Comparison of ENCODE assay signal across 1 cellular context in the genomic region with DNA sequence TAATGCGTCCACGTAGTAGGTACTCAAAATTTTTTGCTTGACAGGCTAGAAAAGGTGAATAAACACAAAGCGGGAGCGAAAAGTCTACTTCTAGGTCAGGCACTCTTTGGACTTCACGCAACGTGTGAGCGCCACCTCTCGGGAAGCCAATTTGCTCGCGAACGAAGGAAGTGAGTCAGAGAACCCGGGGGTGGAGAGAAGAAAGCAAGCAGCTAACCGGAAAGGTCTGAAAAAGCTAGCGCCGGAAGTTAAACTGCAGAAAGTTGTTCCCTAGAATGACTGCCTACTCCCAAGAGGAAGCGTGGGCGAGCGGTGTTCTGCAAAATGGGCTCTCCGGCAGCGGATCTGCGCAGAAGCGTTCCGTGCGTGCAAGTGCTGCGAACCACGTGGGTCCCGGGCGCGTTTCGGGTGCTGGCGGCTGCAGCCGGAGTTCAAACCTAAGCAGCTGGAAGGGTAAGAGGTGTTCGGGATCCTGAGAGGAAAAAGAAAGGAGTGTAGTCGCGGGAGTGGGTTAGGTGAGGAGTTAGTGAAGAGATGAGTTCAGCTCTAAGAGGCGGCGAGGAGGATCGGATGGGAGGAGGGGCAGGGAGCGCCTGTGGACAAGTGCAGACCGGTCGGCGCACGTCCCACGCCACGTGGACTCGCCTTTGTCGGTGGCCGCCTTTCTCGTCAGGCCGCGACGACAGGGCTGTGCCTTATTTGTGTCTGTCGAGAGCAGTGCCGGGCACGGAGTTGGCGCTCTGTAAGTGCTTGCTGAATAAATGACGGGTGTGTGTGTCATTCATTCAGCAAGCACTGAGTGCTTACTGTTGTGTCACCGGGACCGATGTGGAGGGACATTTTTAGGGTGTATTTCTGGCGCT.
A peak's percentile ranks its signal among the peaks of the same experiment; 100 is the strongest.
TF ChIP-seq lines count a peak whose summit lies in the region.

A gene (plus strand): TSS at position 350 of the 863 bp plus-strand sequence. CDS start 2,096 bp downstream, outside the sequence.

TF ChIP-seq in HepG2, 621 proteins besides CTCF, POLR2A, EP300 and RAD21 (continued from another document and continues in another):
- TF ChIP-seq, protein P1, sequence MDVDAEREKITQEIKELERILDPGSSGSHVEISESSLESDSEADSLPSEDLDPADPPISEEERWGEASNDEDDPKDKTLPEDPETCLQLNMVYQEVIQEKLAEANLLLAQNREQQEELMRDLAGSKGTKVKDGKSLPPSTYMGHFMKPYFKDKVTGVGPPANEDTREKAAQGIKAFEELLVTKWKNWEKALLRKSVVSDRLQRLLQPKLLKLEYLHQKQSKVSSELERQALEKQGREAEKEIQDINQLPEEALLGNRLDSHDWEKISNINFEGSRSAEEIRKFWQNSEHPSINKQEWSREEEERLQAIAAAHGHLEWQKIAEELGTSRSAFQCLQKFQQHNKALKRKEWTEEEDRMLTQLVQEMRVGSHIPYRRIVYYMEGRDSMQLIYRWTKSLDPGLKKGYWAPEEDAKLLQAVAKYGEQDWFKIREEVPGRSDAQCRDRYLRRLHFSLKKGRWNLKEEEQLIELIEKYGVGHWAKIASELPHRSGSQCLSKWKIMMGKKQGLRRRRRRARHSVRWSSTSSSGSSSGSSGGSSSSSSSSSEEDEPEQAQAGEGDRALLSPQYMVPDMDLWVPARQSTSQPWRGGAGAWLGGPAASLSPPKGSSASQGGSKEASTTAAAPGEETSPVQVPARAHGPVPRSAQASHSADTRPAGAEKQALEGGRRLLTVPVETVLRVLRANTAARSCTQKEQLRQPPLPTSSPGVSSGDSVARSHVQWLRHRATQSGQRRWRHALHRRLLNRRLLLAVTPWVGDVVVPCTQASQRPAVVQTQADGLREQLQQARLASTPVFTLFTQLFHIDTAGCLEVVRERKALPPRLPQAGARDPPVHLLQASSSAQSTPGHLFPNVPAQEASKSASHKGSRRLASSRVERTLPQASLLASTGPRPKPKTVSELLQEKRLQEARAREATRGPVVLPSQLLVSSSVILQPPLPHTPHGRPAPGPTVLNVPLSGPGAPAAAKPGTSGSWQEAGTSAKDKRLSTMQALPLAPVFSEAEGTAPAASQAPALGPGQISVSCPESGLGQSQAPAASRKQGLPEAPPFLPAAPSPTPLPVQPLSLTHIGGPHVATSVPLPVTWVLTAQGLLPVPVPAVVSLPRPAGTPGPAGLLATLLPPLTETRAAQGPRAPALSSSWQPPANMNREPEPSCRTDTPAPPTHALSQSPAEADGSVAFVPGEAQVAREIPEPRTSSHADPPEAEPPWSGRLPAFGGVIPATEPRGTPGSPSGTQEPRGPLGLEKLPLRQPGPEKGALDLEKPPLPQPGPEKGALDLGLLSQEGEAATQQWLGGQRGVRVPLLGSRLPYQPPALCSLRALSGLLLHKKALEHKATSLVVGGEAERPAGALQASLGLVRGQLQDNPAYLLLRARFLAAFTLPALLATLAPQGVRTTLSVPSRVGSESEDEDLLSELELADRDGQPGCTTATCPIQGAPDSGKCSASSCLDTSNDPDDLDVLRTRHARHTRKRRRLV (CRISPR knock-in tag; IDR thresholded peaks at IDR 0.05): peak; percentile 82; the same call in 1 of the 2 replicates
- TF ChIP-seq ZNF30 (CRISPR knock-in tag; IDR thresholded peaks at IDR 0.05) (peak; percentile 75; the same call in 1 of the 2 replicates), ZNF331 (CRISPR knock-in tag; IDR thresholded peaks at IDR 0.05) (peak; percentile 98), SIN3A (IDR thresholded peaks at IDR 0.05; ENCODE audit: borderline replicate concordance, low read depth, low read length) (peak; percentile 100), ARNT (IDR thresholded peaks at IDR 0.05) (no peak), ZMYM3 (CRISPR knock-in tag; IDR thresholded peaks at IDR 0.05) (peak; percentile 90), ZNF253 (CRISPR knock-in tag; IDR thresholded peaks at IDR 0.05; ENCODE audit: borderline replicate concordance) (peak; percentile 66), ZNF20 (CRISPR knock-in tag; IDR thresholded peaks at IDR 0.05) (no peak), ZNF556 (CRISPR knock-in tag; IDR thresholded peaks at IDR 0.05; ENCODE audit: borderline replicate concordance) (peak; percentile 100), MXI1 (IDR thresholded peaks at IDR 0.05; ENCODE audit: borderline replicate concordance, low read depth, low read length) (peak; percentile 100), ZNF607 (CRISPR knock-in tag; IDR thresholded peaks at IDR 0.05; ENCODE audit: borderline replicate concordance) (peak; percentile 99), ZBTB42 (CRISPR knock-in tag; IDR thresholded peaks at IDR 0.05) (peak; percentile 47; the same call in 1 of the 2 replicates), ZFP90 (CRISPR knock-in tag; IDR thresholded peaks at IDR 0.05; ENCODE audit: borderline replicate concordance) (peak; percentile 99), ZNF75D (CRISPR knock-in tag; IDR thresholded peaks at IDR 0.05; ENCODE audit: borderline replicate concordance) (peak; percentile 86; the same call in 1 of the 2 replicates), ERF (CRISPR knock-in tag; IDR thresholded peaks at IDR 0.05) (peak; percentile 100), ZNF766 (CRISPR knock-in tag; IDR thresholded peaks at IDR 0.05; ENCODE audit: borderline replicate concordance) (peak; percentile 99), SOX13 (IDR thresholded peaks at IDR 0.05) (no peak), SOX13 (CRISPR knock-in tag; conservative IDR thresholded peaks at IDR 0.05 in 1 of 2, IDR thresholded peaks at IDR 0.05 in 1 of 2) (peak in 1 of 2 experiments; percentile 82; a peak in 2 of 4 replicates), ZNF225 (CRISPR knock-in tag; IDR thresholded peaks at IDR 0.05) (peak; percentile 99), REXO4 (CRISPR knock-in tag; IDR thresholded peaks at IDR 0.05; ENCODE audit: borderline replicate concordance) (peak; percentile 92; the same call in 1 of the 2 replicates), TCF7 (IDR thresholded peaks at IDR 0.05; ENCODE audit: low read depth) (no peak; the same call in 1 of the 2 replicates), MXD4 (CRISPR knock-in tag; IDR thresholded peaks at IDR 0.05) (peak; percentile 100), ATRX (CRISPR knock-in tag; IDR thresholded peaks at IDR 0.05; ENCODE audit: borderline replicate concordance) (0 out of 2 replicates have a peak, but pooled peaks have one; percentile 68), KMT2A (CRISPR knock-in tag; IDR thresholded peaks at IDR 0.05) (peak; percentile 100), TAF1 (CRISPR knock-in tag; IDR thresholded peaks at IDR 0.05) (peak; percentile 98), CREB1 (IDR thresholded peaks at IDR 0.05) (peak; percentile 82), CREB1 (CRISPR knock-in tag; IDR thresholded peaks at IDR 0.05) (peak; percentile 94), NCOR1 (IDR thresholded peaks at IDR 0.05; ENCODE audit: borderline replicate concordance, low read length) (peak; percentile 91; the same call in 1 of the 2 replicates), NCOA5 (CRISPR knock-in tag; IDR thresholded peaks at IDR 0.05) (no peak; the same call in 1 of the 2 replicates), BHLHE40 (IDR thresholded peaks at IDR 0.05; ENCODE audit: low read length) (peak; percentile 79), ZNF317 (CRISPR knock-in tag; IDR thresholded peaks at IDR 0.05) (peak; percentile 89; the same call in 1 of the 2 replicates)
- TF ChIP-seq, protein P2, sequence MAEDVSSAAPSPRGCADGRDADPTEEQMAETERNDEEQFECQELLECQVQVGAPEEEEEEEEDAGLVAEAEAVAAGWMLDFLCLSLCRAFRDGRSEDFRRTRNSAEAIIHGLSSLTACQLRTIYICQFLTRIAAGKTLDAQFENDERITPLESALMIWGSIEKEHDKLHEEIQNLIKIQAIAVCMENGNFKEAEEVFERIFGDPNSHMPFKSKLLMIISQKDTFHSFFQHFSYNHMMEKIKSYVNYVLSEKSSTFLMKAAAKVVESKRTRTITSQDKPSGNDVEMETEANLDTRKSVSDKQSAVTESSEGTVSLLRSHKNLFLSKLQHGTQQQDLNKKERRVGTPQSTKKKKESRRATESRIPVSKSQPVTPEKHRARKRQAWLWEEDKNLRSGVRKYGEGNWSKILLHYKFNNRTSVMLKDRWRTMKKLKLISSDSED (CRISPR knock-in tag; IDR thresholded peaks at IDR 0.05): 0 out of 2 replicates have a peak, but pooled peaks have one; percentile 54
- TF ChIP-seq, protein P3, sequence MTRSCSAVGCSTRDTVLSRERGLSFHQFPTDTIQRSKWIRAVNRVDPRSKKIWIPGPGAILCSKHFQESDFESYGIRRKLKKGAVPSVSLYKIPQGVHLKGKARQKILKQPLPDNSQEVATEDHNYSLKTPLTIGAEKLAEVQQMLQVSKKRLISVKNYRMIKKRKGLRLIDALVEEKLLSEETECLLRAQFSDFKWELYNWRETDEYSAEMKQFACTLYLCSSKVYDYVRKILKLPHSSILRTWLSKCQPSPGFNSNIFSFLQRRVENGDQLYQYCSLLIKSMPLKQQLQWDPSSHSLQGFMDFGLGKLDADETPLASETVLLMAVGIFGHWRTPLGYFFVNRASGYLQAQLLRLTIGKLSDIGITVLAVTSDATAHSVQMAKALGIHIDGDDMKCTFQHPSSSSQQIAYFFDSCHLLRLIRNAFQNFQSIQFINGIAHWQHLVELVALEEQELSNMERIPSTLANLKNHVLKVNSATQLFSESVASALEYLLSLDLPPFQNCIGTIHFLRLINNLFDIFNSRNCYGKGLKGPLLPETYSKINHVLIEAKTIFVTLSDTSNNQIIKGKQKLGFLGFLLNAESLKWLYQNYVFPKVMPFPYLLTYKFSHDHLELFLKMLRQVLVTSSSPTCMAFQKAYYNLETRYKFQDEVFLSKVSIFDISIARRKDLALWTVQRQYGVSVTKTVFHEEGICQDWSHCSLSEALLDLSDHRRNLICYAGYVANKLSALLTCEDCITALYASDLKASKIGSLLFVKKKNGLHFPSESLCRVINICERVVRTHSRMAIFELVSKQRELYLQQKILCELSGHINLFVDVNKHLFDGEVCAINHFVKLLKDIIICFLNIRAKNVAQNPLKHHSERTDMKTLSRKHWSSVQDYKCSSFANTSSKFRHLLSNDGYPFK (CRISPR knock-in tag; IDR thresholded peaks at IDR 0.05; ENCODE audit: borderline replicate concordance): peak; percentile 98
- TF ChIP-seq, protein P4, sequence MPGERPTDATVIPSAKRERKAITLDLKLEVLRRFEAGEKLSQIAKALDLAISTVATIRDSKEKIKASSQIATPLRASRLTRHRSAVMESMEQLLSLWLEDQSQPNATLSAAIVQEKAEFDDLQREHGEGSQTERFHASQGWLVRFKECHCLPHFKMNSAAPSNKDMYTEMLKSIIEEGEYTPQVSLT (CRISPR knock-in tag; IDR thresholded peaks at IDR 0.05; ENCODE audit: borderline replicate concordance, low read depth): no peak; the same call in 1 of the 2 replicates
- TF ChIP-seq, protein P5, sequence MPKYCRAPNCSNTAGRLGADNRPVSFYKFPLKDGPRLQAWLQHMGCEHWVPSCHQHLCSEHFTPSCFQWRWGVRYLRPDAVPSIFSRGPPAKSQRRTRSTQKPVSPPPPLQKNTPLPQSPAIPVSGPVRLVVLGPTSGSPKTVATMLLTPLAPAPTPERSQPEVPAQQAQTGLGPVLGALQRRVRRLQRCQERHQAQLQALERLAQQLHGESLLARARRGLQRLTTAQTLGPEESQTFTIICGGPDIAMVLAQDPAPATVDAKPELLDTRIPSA (CRISPR knock-in tag; IDR thresholded peaks at IDR 0.05; ENCODE audit: borderline replicate concordance): peak; percentile 94; the same call in 1 of the 2 replicates
- TF ChIP-seq, protein P6, sequence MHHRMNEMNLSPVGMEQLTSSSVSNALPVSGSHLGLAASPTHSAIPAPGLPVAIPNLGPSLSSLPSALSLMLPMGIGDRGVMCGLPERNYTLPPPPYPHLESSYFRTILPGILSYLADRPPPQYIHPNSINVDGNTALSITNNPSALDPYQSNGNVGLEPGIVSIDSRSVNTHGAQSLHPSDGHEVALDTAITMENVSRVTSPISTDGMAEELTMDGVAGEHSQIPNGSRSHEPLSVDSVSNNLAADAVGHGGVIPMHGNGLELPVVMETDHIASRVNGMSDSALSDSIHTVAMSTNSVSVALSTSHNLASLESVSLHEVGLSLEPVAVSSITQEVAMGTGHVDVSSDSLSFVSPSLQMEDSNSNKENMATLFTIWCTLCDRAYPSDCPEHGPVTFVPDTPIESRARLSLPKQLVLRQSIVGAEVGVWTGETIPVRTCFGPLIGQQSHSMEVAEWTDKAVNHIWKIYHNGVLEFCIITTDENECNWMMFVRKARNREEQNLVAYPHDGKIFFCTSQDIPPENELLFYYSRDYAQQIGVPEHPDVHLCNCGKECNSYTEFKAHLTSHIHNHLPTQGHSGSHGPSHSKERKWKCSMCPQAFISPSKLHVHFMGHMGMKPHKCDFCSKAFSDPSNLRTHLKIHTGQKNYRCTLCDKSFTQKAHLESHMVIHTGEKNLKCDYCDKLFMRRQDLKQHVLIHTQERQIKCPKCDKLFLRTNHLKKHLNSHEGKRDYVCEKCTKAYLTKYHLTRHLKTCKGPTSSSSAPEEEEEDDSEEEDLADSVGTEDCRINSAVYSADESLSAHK (CRISPR knock-in tag; IDR thresholded peaks at IDR 0.05; ENCODE audit: borderline replicate concordance): peak; percentile 91
- TF ChIP-seq, protein P7, sequence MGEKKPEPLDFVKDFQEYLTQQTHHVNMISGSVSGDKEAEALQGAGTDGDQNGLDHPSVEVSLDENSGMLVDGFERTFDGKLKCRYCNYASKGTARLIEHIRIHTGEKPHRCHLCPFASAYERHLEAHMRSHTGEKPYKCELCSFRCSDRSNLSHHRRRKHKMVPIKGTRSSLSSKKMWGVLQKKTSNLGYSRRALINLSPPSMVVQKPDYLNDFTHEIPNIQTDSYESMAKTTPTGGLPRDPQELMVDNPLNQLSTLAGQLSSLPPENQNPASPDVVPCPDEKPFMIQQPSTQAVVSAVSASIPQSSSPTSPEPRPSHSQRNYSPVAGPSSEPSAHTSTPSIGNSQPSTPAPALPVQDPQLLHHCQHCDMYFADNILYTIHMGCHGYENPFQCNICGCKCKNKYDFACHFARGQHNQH (CRISPR knock-in tag; IDR thresholded peaks at IDR 0.05): peak; percentile 100
- TF ChIP-seq, protein P8, sequence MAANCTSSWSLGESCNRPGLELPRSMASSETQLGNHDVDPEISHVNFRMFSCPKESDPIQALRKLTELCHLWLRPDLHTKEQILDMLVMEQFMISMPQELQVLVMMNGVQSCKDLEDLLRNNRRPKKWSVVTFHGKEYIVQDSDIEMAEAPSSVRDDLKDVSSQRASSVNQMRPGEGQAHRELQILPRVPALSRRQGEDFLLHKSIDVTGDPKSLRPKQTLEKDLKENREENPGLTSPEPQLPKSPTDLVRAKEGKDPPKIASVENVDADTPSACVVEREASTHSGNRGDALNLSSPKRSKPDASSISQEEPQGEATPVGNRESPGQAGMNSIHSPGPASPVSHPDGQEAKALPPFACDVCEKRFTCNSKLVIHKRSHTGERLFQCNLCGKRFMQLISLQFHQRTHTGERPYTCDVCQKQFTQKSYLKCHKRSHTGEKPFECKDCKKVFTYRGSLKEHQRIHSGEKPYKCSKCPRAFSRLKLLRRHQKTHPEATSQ (CRISPR knock-in tag; IDR thresholded peaks at IDR 0.05; ENCODE audit: borderline replicate concordance): peak; percentile 86; the same call in 1 of the 2 replicates
